ENCODE assay signal across 20 cellular contexts in genomic region chr2:43345872-43346271, GRCh38.
DNase-seq lines count a peak whose midpoint lies in the region; ATAC-seq, FAIRE-seq and TF ChIP-seq lines count a peak whose summit lies in the region.
"Had no signal": no experiment of that assay in that cellular context is flagged by ENCODE, and none has a peak within 500 bp of the region (broad histone marks: within the 10 kb centered on the region; RNA-seq: fewer than 3 reads in every experiment).

No MANE protein-coding gene starts in this region.

- no peaks in the 10 kb centered on the region for H3K9me3 ChIP-seq in right cardiac atrium (ENCODE audit: control insufficient read depth, low read length)
- no peaks in the 10 kb centered on the region for H3K9me3 ChIP-seq in neuronal stem cell (replicated peaks in 1 of 2; ENCODE audit: control insufficient read depth in 2 of 2, insufficient read depth in 1 of 2, low read depth in 1 of 2, low read length in 2 of 2)
- H3K9me3 ChIP-seq in transverse colon = no peaks in the 10 kb centered on the region

- H2AFZ ChIP-seq in neuronal stem cell (ENCODE audit: low read length) = peak overlapping the region; percentile 32

- no peak for FAIRE-seq in GM12892 (lab: Jason Lieb, UNC)
- FAIRE-seq: GM18507, TTC549 had no signal

- H2BK12ac ChIP-seq in neuronal stem cell (ENCODE audit: low read length) = no peak overlapping the region

- DNase-seq in DMS153 (lab: John Stamatoyannopoulos, UW) = peak; percentile 31
- DNase-seq in DMS153 treated with DMSO at 0.1 percent for 48 hours (lab: John Stamatoyannopoulos, UW; ENCODE audit: unreplicated experiment) = no peak
- DNase-seq in right cardiac atrium = no peak
- no peak for DNase-seq in neuronal stem cell (ENCODE audit: low spot score)
- no peak for DNase-seq in transverse colon
- no peak for DNase-seq in activated naive CD4-positive, alpha-beta T cell treated with anti-CD3 and anti-CD28 coated beads, Interleukin-2, amount 50 U/mL, for 16 hours
- DNase-seq in GM12892 (ENCODE audit: insufficient read length) = no peak
- DNase-seq: activated CD8-positive, alpha-beta T cell treated with anti-CD3 and anti-CD28 coated beads for 36 hours; activated gamma-delta T cell; CD4-positive, CD25-positive, alpha-beta regulatory T cell; central memory CD4-positive, alpha-beta T cell; GF-D8; mammary epithelial cell; NCI-H2029; stimulated activated naive CD4-positive, alpha-beta T cell treated with Interleukin-2 at 50 U/mL for 16 hours had no signal

- no peak overlapping the region for H2BK15ac ChIP-seq in neuronal stem cell (ENCODE audit: low read length)

- H3K23ac ChIP-seq in neuronal stem cell (ENCODE audit: low read depth, low read length, poor library complexity) = no peak overlapping the region

- H3K4me3 ChIP-seq in right cardiac atrium (ENCODE audit: low read length) = no peak overlapping the region
- H3K4me3 ChIP-seq in neuronal stem cell (ENCODE audit: low read length in 2 of 2) = no peak overlapping the region
- no peak overlapping the region for H3K4me3 ChIP-seq in transverse colon

- no peak overlapping the region for H3K14ac ChIP-seq in neuronal stem cell (ENCODE audit: low read length)

- 93% methylated on average over 5 of the region's 5 CpGs for WGBS in right cardiac atrium
- WGBS in neuronal stem cell (ENCODE audit: extremely low coverage in 2 of 2, insufficient read length in 2 of 2, insufficient replicate concordance in 1 of 2), 2 donors = no CpG with 5 or more reads among the region's 5 CpGs
- 87 to 94% methylated on average over 5 of the region's 5 CpGs for WGBS in transverse colon (ENCODE audit: low coverage in 1 of 2), 2 donors

- H4K8ac ChIP-seq in neuronal stem cell (ENCODE audit: low read depth, low read length) = no peak overlapping the region

- H3K36me3 ChIP-seq in neuronal stem cell (replicated peaks in 1 of 2; ENCODE audit: control insufficient read depth in 2 of 2, insufficient read depth in 2 of 2, low read length in 2 of 2) (no peaks in the 10 kb centered on the region), transverse colon (no peaks in the 10 kb centered on the region)

- no peak overlapping the region for H2AK5ac ChIP-seq in neuronal stem cell (ENCODE audit: low read depth, low read length)

- H3K9ac ChIP-seq in neuronal stem cell (ENCODE audit: low read depth, low read length, poor library complexity) = no peak overlapping the region

- H3K18ac ChIP-seq in neuronal stem cell (ENCODE audit: low read length) = no peak overlapping the region

- H3K27me3 ChIP-seq in right cardiac atrium (ENCODE audit: control insufficient read depth, insufficient read depth) = no peaks in the 10 kb centered on the region
- H3K27me3 ChIP-seq in neuronal stem cell (ENCODE audit: control insufficient read depth in 3 of 3, insufficient read depth in 3 of 3, low read depth in 1 of 3, low read length in 3 of 3) = no peaks in the 10 kb centered on the region
- H3K27me3 ChIP-seq in transverse colon = no peaks in the 10 kb centered on the region

- H4K91ac ChIP-seq in neuronal stem cell (ENCODE audit: low read depth, low read length, poor library complexity) = no peak overlapping the region

- TF ChIP-seq POLR2A in transverse colon (IDR thresholded peaks at IDR 0.05) (no peak), GM12892 (IDR thresholded peaks at IDR 0.05; ENCODE audit: low read depth, low read length) (no peak)

- no peak overlapping the region for H3K4ac ChIP-seq in neuronal stem cell (ENCODE audit: low read length)

- H3K27ac ChIP-seq in right cardiac atrium (ENCODE audit: low read length) = peak overlapping the region; percentile 50
- H3K27ac ChIP-seq in neuronal stem cell (replicated peaks; ENCODE audit: low read length) = peak overlapping the region; percentile 60
- peak overlapping the region; percentile 74 to 84 (median 84) for H3K27ac ChIP-seq in transverse colon
- H3K27ac ChIP-seq: 22Rv1 had no signal

- H3K79me1 ChIP-seq in neuronal stem cell (ENCODE audit: low read depth, low read length) = no peaks in the 10 kb centered on the region

- H3K4me1 ChIP-seq in right cardiac atrium (ENCODE audit: control insufficient read depth, insufficient read depth, low read length) (peaks cover 18% of the 10 kb centered on the region), neuronal stem cell (ENCODE audit: control insufficient read depth in 2 of 2, insufficient read depth in 1 of 2, low read depth in 1 of 2, low read length in 2 of 2) (peaks cover 25 to 67% of the 10 kb centered on the region in 2 donors), transverse colon (peaks cover 42 to 86% (median 60%) of the 10 kb centered on the region in 4 donors)

- in situ Hi-C loops in transverse colon (cut with MboI; ENCODE audit: low pct_ligation_motif_present in 1 of 4, low pct_unique_long_range_greater_than_20kb in 1 of 4, low sequenced_read_pairs in 3 of 4) = no loop called here

- no peak for TF ChIP-seq CTCF in transverse colon (IDR thresholded peaks at IDR 0.05)

- ATAC-seq in right cardiac atrium = no peak
- ATAC-seq in GM21723 (IDR thresholded peaks at IDR 0.05; ENCODE audit: unreplicated experiment) = no peak
- ATAC-seq: activated CD8-positive, alpha-beta T cell treated with anti-CD3 and anti-CD28 coated beads for 36 hours; HCT116 had no signal

- intact Hi-C loops in right cardiac atrium (cut with DNase I) = no loop called here
- intact Hi-C loops in transverse colon (cut with DNase I; ENCODE audit: low total_unique reads) = loop anchor here (10.0 kb wide), 2 partner anchors 59 to 121 kb away; partner anchors contain the start of gene ZFP36L2

- no peak overlapping the region for H3K4me2 ChIP-seq in neuronal stem cell (ENCODE audit: insufficient read depth, low read length, poor library complexity, severe bottlenecking)

- no peak overlapping the region for H2BK5ac ChIP-seq in neuronal stem cell (ENCODE audit: low read length)

- no peak for TF ChIP-seq EP300 in transverse colon (IDR thresholded peaks at IDR 0.05; ENCODE audit: low read depth)

- no peak overlapping the region for H2BK120ac ChIP-seq in neuronal stem cell (ENCODE audit: low read depth, low read length)
